Comparison of ENCODE assay signal across 25 cellular contexts in the genomic region with DNA sequence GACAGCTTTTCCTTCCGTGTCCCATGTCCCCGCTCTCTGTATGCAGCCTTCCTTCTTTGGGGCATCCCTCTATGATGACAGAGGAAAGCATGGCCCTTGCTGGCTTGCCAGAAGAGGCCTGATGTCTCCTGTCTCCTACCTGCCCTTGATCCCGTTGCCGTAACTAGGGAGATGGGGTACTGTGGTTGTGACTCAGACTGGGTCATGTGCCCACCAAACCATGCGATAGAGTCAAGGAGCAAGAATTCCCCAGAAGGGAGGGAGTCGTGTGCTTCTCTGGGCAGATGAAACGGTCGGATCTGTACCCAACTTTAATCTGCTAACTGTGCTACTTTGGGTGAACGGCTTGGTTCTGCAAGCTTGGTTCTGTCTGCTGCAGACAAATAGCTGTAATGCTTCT.
DNase-seq lines count a peak whose midpoint lies in the region; ATAC-seq and TF ChIP-seq lines count a peak whose summit lies in the region.
"Had no signal": no experiment of that assay in that cellular context is flagged by ENCODE, and none has a peak within 500 bp of the region (broad histone marks: within the 10 kb centered on the region; RNA-seq: fewer than 3 reads in every experiment).

No MANE protein-coding gene starts in this region.

- H3K9me3 ChIP-seq in CD8-positive, alpha-beta memory T cell (ENCODE audit: low read length) = no peaks in the 10 kb centered on the region
- no peaks in the 10 kb centered on the region for H3K9me3 ChIP-seq in naive thymus-derived CD4-positive, alpha-beta T cell (ENCODE audit: control insufficient read depth in 2 of 3, low read length in 3 of 3)
- no peaks in the 10 kb centered on the region for H3K9me3 ChIP-seq in sigmoid colon

- intact Hi-C loops in activated CD4-positive, alpha-beta T cell treated with anti-CD3 and anti-CD28 coated beads, Interleukin-2, amount 10 ng/mL, durations not matched to agents 24 days and 14 days (cut with micrococcal nuclease) = no loop called here
- intact Hi-C loops in naive thymus-derived CD4-positive, alpha-beta T cell (cut with micrococcal nuclease) = no loop called here
- intact Hi-C loops in sigmoid colon (cut with DNase I) = no loop called here

- H3K4me1 Mint-ChIP-seq in activated CD4-positive, alpha-beta T cell treated with anti-CD3 and anti-CD28 coated beads, Interleukin-2, amount 10 ng/mL, durations not matched to agents 24 days and 14 days = peaks cover 25% of the 10 kb centered on the region
- peaks cover 56 to 86% (median 71%) of the 10 kb centered on the region in 3 donors for H3K4me1 Mint-ChIP-seq in CD8-positive, alpha-beta memory T cell
- peaks cover 29 to 70% (median 63%) of the 10 kb centered on the region in 7 donors for H3K4me1 Mint-ChIP-seq in naive thymus-derived CD4-positive, alpha-beta T cell

- CTCF ChIA-PET in CD8-positive, alpha-beta memory T cell (lab: Charles Lee) = interaction anchor here (1.3 kb wide), 1 partner anchor 16 kb away, joined by 4 read pairs; no protein-coding TSS in a partner anchor
- CTCF ChIA-PET in naive thymus-derived CD4-positive, alpha-beta T cell (lab: Charles Lee) = interaction anchor here (0.6 kb wide), 1 partner anchor 56 kb away, joined by 3 read pairs; no protein-coding TSS in a partner anchor

- no peaks in the 10 kb centered on the region for H3K27me3 Mint-ChIP-seq in activated CD4-positive, alpha-beta T cell treated with anti-CD3 and anti-CD28 coated beads, Interleukin-2, amount 10 ng/mL, durations not matched to agents 24 days and 14 days
- no peaks in the 10 kb centered on the region for H3K27me3 Mint-ChIP-seq in CD8-positive, alpha-beta memory T cell
- no peaks in the 10 kb centered on the region for H3K27me3 Mint-ChIP-seq in naive thymus-derived CD4-positive, alpha-beta T cell
- H3K27me3 Mint-ChIP-seq: activated CD4-positive, alpha-beta T cell treated with anti-CD3 and anti-CD28 coated beads for 36 hours; B cell; stimulated activated naive CD8-positive, alpha-beta T cell treated with anti-CD3 and anti-CD28 coated beads, Interleukin-15, amount 100 ng/mL, for 72 hours; type B pancreatic cell had no signal

- no peaks in the 10 kb centered on the region for H3K9me3 Mint-ChIP-seq in activated CD4-positive, alpha-beta T cell treated with anti-CD3 and anti-CD28 coated beads, Interleukin-2, amount 10 ng/mL, durations not matched to agents 24 days and 14 days
- no peaks in the 10 kb centered on the region for H3K9me3 Mint-ChIP-seq in CD8-positive, alpha-beta memory T cell
- H3K9me3 Mint-ChIP-seq in naive thymus-derived CD4-positive, alpha-beta T cell = no peaks in the 10 kb centered on the region
- H3K9me3 Mint-ChIP-seq: HFFc6; neural crest cell; stimulated activated naive CD8-positive, alpha-beta T cell treated with anti-CD3 and anti-CD28 coated beads, Interleukin-15, amount 100 ng/mL, for 72 hours; type B pancreatic cell had no signal

- POLR2A ChIA-PET in CD8-positive, alpha-beta memory T cell (lab: Charles Lee) = no interaction called here
- POLR2A ChIA-PET in naive thymus-derived CD4-positive, alpha-beta T cell (lab: Charles Lee) = interaction anchor here (0.5 to 1.0 kb wide), 2 partner anchors 19 to 41 kb away, joined by 3 to 8 read pairs; no protein-coding TSS in a partner anchor

- peaks cover 15% of the 10 kb centered on the region for H3K4me1 ChIP-seq in CD8-positive, alpha-beta memory T cell (ENCODE audit: insufficient read depth, low read length)
- peaks cover 0 to 4% of the 10 kb centered on the region in 2 donors for H3K4me1 ChIP-seq in naive thymus-derived CD4-positive, alpha-beta T cell (ENCODE audit: control insufficient read depth in 2 of 2, insufficient read depth in 2 of 2, low read length in 2 of 2)
- H3K4me1 ChIP-seq in sigmoid colon = peaks cover 0 to 20% (median 10%) of the 10 kb centered on the region in 4 donors

- peak overlapping the region; percentile 61 for H3K27ac Mint-ChIP-seq in activated CD4-positive, alpha-beta T cell treated with anti-CD3 and anti-CD28 coated beads, Interleukin-2, amount 10 ng/mL, durations not matched to agents 24 days and 14 days
- H3K27ac Mint-ChIP-seq in CD8-positive, alpha-beta memory T cell = peak overlapping the region in 7 of 8 donors; percentile 4 to 68 (median 43)
- peak overlapping the region in 6 of 9 donors; percentile 30 to 87 (median 62) for H3K27ac Mint-ChIP-seq in naive thymus-derived CD4-positive, alpha-beta T cell
- H3K27ac Mint-ChIP-seq: activated CD4-positive, alpha-beta T cell treated with anti-CD3 and anti-CD28 coated beads for 36 hours; B cell; HFFc6; type B pancreatic cell had no signal

- DNase-seq in activated CD4-positive, alpha-beta T cell treated with anti-CD3 and anti-CD28 coated beads, Interleukin-2, amount 10 ng/mL, durations not matched to agents 24 days and 14 days = no peak
- no peak for DNase-seq in activated CD4-positive, alpha-beta T cell treated with anti-CD3 and anti-CD28 coated beads for 1 hour
- no peak for DNase-seq in CD8-positive, alpha-beta memory T cell
- DNase-seq in astrocyte of the hippocampus (ENCODE audit: low read depth, low spot score) = peak; percentile 42
- no peak for DNase-seq in naive thymus-derived CD4-positive, alpha-beta T cell
- no peak for DNase-seq in COLO829 (ENCODE audit: low spot score)
- DNase-seq in sigmoid colon = no peak
- DNase-seq in nucleus accumbens (lab: John Stamatoyannopoulos, UW) = no peak
- DNase-seq: activated CD4-positive, alpha-beta T cell treated with anti-CD3 and anti-CD28 coated beads for 36 hours; amygdala; central memory CD4-positive, alpha-beta T cell; DMS 273 treated with DMSO at 0.1 percent for 48 hours; foreskin melanocyte; HFFc6; MM.1S; NCI-H146; NCI-H2171 treated with DMSO at 0.1 percent for 48 hours; NCI-H526; stimulated activated CD4-positive, alpha-beta T cell treated with anti-CD3 and anti-CD28 coated beads, Interleukin-2, amount 100 ng/mL, for 48 hours; stimulated activated naive CD8-positive, alpha-beta T cell treated with anti-CD3 and anti-CD28 coated beads, Interleukin-15, amount 100 ng/mL, for 72 hours had no signal

- peaks cover 36% of the 10 kb centered on the region for H3K36me3 Mint-ChIP-seq in activated CD4-positive, alpha-beta T cell treated with anti-CD3 and anti-CD28 coated beads, Interleukin-2, amount 10 ng/mL, durations not matched to agents 24 days and 14 days (ENCODE audit: low read depth)
- H3K36me3 Mint-ChIP-seq in CD8-positive, alpha-beta memory T cell = peaks cover 0 to 74% (median 21%) of the 10 kb centered on the region in 3 donors
- peaks cover 0 to 38% (median 37%) of the 10 kb centered on the region in 5 donors for H3K36me3 Mint-ChIP-seq in naive thymus-derived CD4-positive, alpha-beta T cell

- no peak for ATAC-seq in naive thymus-derived CD4-positive, alpha-beta T cell
- ATAC-seq: activated CD4-positive, alpha-beta T cell treated with anti-CD3 and anti-CD28 coated beads for 36 hours; stimulated activated naive CD8-positive, alpha-beta T cell treated with anti-CD3 and anti-CD28 coated beads, Interleukin-15, amount 100 ng/mL, for 72 hours had no signal

- no peak overlapping the region for H3K4me3 Mint-ChIP-seq in activated CD4-positive, alpha-beta T cell treated with anti-CD3 and anti-CD28 coated beads, Interleukin-2, amount 10 ng/mL, durations not matched to agents 24 days and 14 days
- H3K4me3 Mint-ChIP-seq in CD8-positive, alpha-beta memory T cell = no peak overlapping the region
- no peak overlapping the region for H3K4me3 Mint-ChIP-seq in naive thymus-derived CD4-positive, alpha-beta T cell
- H3K4me3 Mint-ChIP-seq: activated CD4-positive, alpha-beta T cell treated with anti-CD3 and anti-CD28 coated beads for 36 hours; B cell; HFFc6; neural crest cell; stimulated activated naive CD8-positive, alpha-beta T cell treated with anti-CD3 and anti-CD28 coated beads, Interleukin-15, amount 100 ng/mL, for 72 hours; type B pancreatic cell had no signal

- H3K4me3 ChIP-seq in CD8-positive, alpha-beta memory T cell (ENCODE audit: low read length) = no peak overlapping the region
- H3K4me3 ChIP-seq in naive thymus-derived CD4-positive, alpha-beta T cell (ENCODE audit: low read length) = no peak overlapping the region
- H3K4me3 ChIP-seq in sigmoid colon = no peak overlapping the region
- H3K4me3 ChIP-seq: smooth muscle cell had no signal

- no peak for TF ChIP-seq POLR2A in sigmoid colon (IDR thresholded peaks at IDR 0.05)

- WGBS in sigmoid colon, 2 donors = 94 to 96% methylated on average over 9 of the region's 9 CpGs

- TF ChIP-seq CTCF in sigmoid colon (IDR thresholded peaks at IDR 0.05) = no peak

- H3K36me3 ChIP-seq in CD8-positive, alpha-beta memory T cell (ENCODE audit: insufficient read depth, low read length) = peaks cover 39% of the 10 kb centered on the region
- peaks cover 5 to 29% (median 22%) of the 10 kb centered on the region in 3 experiments for H3K36me3 ChIP-seq in naive thymus-derived CD4-positive, alpha-beta T cell (ENCODE audit: control insufficient read depth in 2 of 3, insufficient read depth in 3 of 3, low read length in 3 of 3)
- H3K36me3 ChIP-seq in sigmoid colon = peaks cover 0 to 8% (median 0%) of the 10 kb centered on the region in 4 donors

- TF ChIP-seq EP300 in sigmoid colon (IDR thresholded peaks at IDR 0.05) = no peak

- no peak overlapping the region for H3K27ac ChIP-seq in CD8-positive, alpha-beta memory T cell (ENCODE audit: low read depth, low read length)
- no peak overlapping the region for H3K27ac ChIP-seq in naive thymus-derived CD4-positive, alpha-beta T cell (ENCODE audit: low read depth, low read length)
- no peak overlapping the region for H3K27ac ChIP-seq in sigmoid colon
- H3K27ac ChIP-seq: 22Rv1 had no signal

- no peaks in the 10 kb centered on the region for H3K27me3 ChIP-seq in CD8-positive, alpha-beta memory T cell (ENCODE audit: insufficient read depth, low read length, poor library complexity, severe bottlenecking)
- no peaks in the 10 kb centered on the region for H3K27me3 ChIP-seq in naive thymus-derived CD4-positive, alpha-beta T cell (ENCODE audit: control insufficient read depth in 2 of 2, insufficient read depth in 2 of 2, low read length in 2 of 2)
- no peaks in the 10 kb centered on the region for H3K27me3 ChIP-seq in sigmoid colon
